8 cellular contexts compared by ENCODE assay signal in genomic region chr5:32444191-32444945, GRCh38. TPM values are rescaled to one million over a fixed set of nuclear protein-coding genes. Genes with fewer than 3 reads are reported as not detected.
DNase-seq lines count a peak whose midpoint lies in the region; ATAC-seq and TF ChIP-seq lines count a peak whose summit lies in the region.

Gene ZFR (minus strand): TSS chr5:32444740. CDS start chr5:32444658, 82 bp downstream.

- H3K27me3 Mint-ChIP-seq in activated naive CD4-positive, alpha-beta T cell treated with anti-CD3 and anti-CD28 coated beads for 36 hours (ENCODE audit: low read depth), result no peaks in the 10 kb centered on the region

- H3K4me1 ChIP-seq in gastroesophageal sphincter, result peaks cover 0 to 50% (median under 1%) of the 10 kb centered on the region in 3 donors

- 13% methylated on average over 3 of the region's 81 CpGs; no CpG with 5 or more reads in 1 of the 2 donors for WGBS in gastroesophageal sphincter (ENCODE audit: low coverage in 1 of 2), 2 donors

- DNase-seq in GM06990 (ENCODE audit: extremely low read depth, insufficient read length) (peak; percentile 95), NB4 (ENCODE audit: low read depth) (peak; percentile 94), SK-N-DZ (ENCODE audit: low spot score) (peak; percentile 91), non-pigmented ciliary epithelial cell (ENCODE audit: low read depth) (peak; percentile 37), substantia nigra (lab: John Stamatoyannopoulos, UW) (peak; percentile 55 to 92 (median 84))
- DNase-seq in activated naive CD4-positive, alpha-beta T cell treated with anti-CD3 and anti-CD28 coated beads for 36 hours, result peak; percentile 93

- TF ChIP-seq POLR2A in NB4 (IDR thresholded peaks at IDR 0.05; ENCODE audit: extremely low read depth, insufficient read length), result peak; percentile 98
- TF ChIP-seq POLR2A in gastroesophageal sphincter (IDR thresholded peaks at IDR 0.05), result peak; percentile 46 to 60

- no peaks in the 10 kb centered on the region for H3K9me3 Mint-ChIP-seq in activated naive CD4-positive, alpha-beta T cell treated with anti-CD3 and anti-CD28 coated beads for 36 hours

- CTCF ChIA-PET in activated naive CD4-positive, alpha-beta T cell treated with anti-CD3 and anti-CD28 coated beads for 36 hours (lab: Charles Lee), result interaction anchor here (0.7 to 1.4 kb wide), 3 partner anchors 45 to 146 kb away, joined by 3 to 5 read pairs (median 5); no protein-coding TSS in a partner anchor

- intact Hi-C loops in activated naive CD4-positive, alpha-beta T cell treated with anti-CD3 and anti-CD28 coated beads for 36 hours (cut with micrococcal nuclease), result no loop called here

- H3K4me1 Mint-ChIP-seq in activated naive CD4-positive, alpha-beta T cell treated with anti-CD3 and anti-CD28 coated beads for 36 hours (ENCODE audit: low read depth), result peaks cover 30% of the 10 kb centered on the region

- TF ChIP-seq CTCF in GM06990 (IDR thresholded peaks at IDR 0.05; ENCODE audit: insufficient read depth, low read length, poor library complexity, severe bottlenecking) (no peak), NB4 (IDR thresholded peaks at IDR 0.05; ENCODE audit: low read depth, low read length) (no peak), gastroesophageal sphincter (IDR thresholded peaks at IDR 0.05) (no peak)

- peak within 1 kb of the TSS; percentile 96 for H3K27ac Mint-ChIP-seq in activated naive CD4-positive, alpha-beta T cell treated with anti-CD3 and anti-CD28 coated beads for 36 hours

- H3K27ac ChIP-seq in gastroesophageal sphincter, result peak within 1 kb of the TSS; percentile 86 to 98 (median 96)
- peak within 1 kb of the TSS; percentile 83 for H3K27ac ChIP-seq in substantia nigra (ENCODE audit: low read depth, low read length, poor library complexity, severe bottlenecking)

- H3K27me3 ChIP-seq in GM06990 (replicated peaks; ENCODE audit: control insufficient read depth, insufficient read depth, low read length), result no peaks in the 10 kb centered on the region
- H3K27me3 ChIP-seq in gastroesophageal sphincter, result no peaks in the 10 kb centered on the region

- H3K36me3 ChIP-seq in GM06990 (ENCODE audit: control insufficient read depth, insufficient read depth, low read length) (no peaks in the 10 kb centered on the region; the same call in 1 of the 2 replicates), gastroesophageal sphincter (no peaks in the 10 kb centered on the region)

- peak within 1 kb of the TSS; percentile 93 for H3K4me3 Mint-ChIP-seq in activated naive CD4-positive, alpha-beta T cell treated with anti-CD3 and anti-CD28 coated beads for 36 hours

- ATAC-seq in HG02571 (IDR thresholded peaks at IDR 0.05; ENCODE audit: unreplicated experiment), result peak; percentile 77
- ATAC-seq in gastroesophageal sphincter, result peak; percentile 98

- no peaks in the 10 kb centered on the region for H3K9me3 ChIP-seq in gastroesophageal sphincter

- H3K36me3 Mint-ChIP-seq in activated naive CD4-positive, alpha-beta T cell treated with anti-CD3 and anti-CD28 coated beads for 36 hours (ENCODE audit: low read depth), result peaks cover 18% of the 10 kb centered on the region

- no peak for TF ChIP-seq EP300 in gastroesophageal sphincter (IDR thresholded peaks at IDR 0.05)

- H3K4me3 ChIP-seq in GM06990 (replicated peaks; ENCODE audit: low read depth, low read length) (peak within 1 kb of the TSS; percentile 67), NB4 (ENCODE audit: low read depth, low read length) (peak within 1 kb of the TSS; percentile 79), gastroesophageal sphincter (peak within 1 kb of the TSS; percentile 87 to 99)

RNA-seq across cellular contexts. Expression of gene ZFR, which starts in this region (rescaled TPM):
- 65.9 and 79.5 TPM in 2 replicates for polyA plus RNA-seq in SK-N-DZ (2014; cell fraction: cytosol; rRNA removed)
- 50.0 and 50.2 TPM in 2 replicates for polyA plus RNA-seq in SK-N-DZ (2014; cell fraction: nucleus; rRNA removed)
- total RNA-seq in activated naive CD4-positive, alpha-beta T cell treated with anti-CD3 and anti-CD28 coated beads for 36 hours, result 10 to 100 TPM; 50.9 to 52.1 TPM
- total RNA-seq in gastroesophageal sphincter, result 100 to 1,000 TPM in 2 of 4 donors, 10 to 100 TPM in 2; 92.9 to 108 (median 100) TPM

Comparison
In these comparisons a context has a peak if more than half of its experiments do, and no peak if none do; other contexts are left out.
1. Peak in every context shown above with its lines: DNase-seq, ATAC-seq, H3K4me3 ChIP-seq and H3K27ac ChIP-seq.
2. DNase-seq: peak in every context shown above with its lines; median percentile 95 in GM06990; 94 in NB4; 93 in activated naive CD4-positive, alpha-beta T cell treated with anti-CD3 and anti-CD28 coated beads for 36 hours; 91 in SK-N-DZ; 84 in substantia nigra; 37 in non-pigmented ciliary epithelial cell.